Comparison of ENCODE assay signal across 15 cellular contexts in genomic region chr5:104385901-104386300, GRCh38.
A peak's percentile ranks its signal among the peaks of the same experiment; 100 is the strongest.
DNase-seq lines count a peak whose midpoint lies in the region; ATAC-seq and TF ChIP-seq lines count a peak whose summit lies in the region.
"Had no signal": no experiment of that assay in that cellular context is flagged by ENCODE, and none has a peak within 500 bp of the region (broad histone marks: within the 10 kb centered on the region; RNA-seq: fewer than 3 reads in every experiment).

No MANE protein-coding gene starts in this region.

- no peaks in the 10 kb centered on the region for H3K27me3 ChIP-seq in mesenchymal stem cell (ENCODE audit: control insufficient read depth in 1 of 2, insufficient read depth in 1 of 2, low read length in 2 of 2)
- no peaks in the 10 kb centered on the region for H3K27me3 ChIP-seq in smooth muscle cell (ENCODE audit: low read depth)
- H3K27me3 ChIP-seq in PC-3 (ENCODE audit: low read length) = no peaks in the 10 kb centered on the region
- H3K27me3 ChIP-seq: BE2C had no signal

- H3K18ac ChIP-seq in mesenchymal stem cell (ENCODE audit: low read depth in 1 of 2, low read length in 2 of 2) = no peak overlapping the region

- 71% methylated on average over 2 of the region's 3 CpGs for WGBS in mesenchymal stem cell
- WGBS in smooth muscle cell (ENCODE audit: low lambda C conversion rate) = 59% methylated on average over 3 of the region's 3 CpGs

- POLR2A ChIA-PET in PC-3 (lab: Charles Lee; ENCODE audit: unreplicated experiment) = no interaction called here

- H4K20me1 ChIP-seq in smooth muscle cell (ENCODE audit: low read depth) (no peaks in the 10 kb centered on the region), PC-3 (ENCODE audit: low read length) (no peaks in the 10 kb centered on the region)

- peak overlapping the region; percentile 28 for H3K27ac Mint-ChIP-seq in glutamatergic neuron (ENCODE audit: unreplicated experiment)
- H3K27ac Mint-ChIP-seq: CD8-positive, alpha-beta memory T cell; HFFc6 had no signal

- no peak overlapping the region for H2BK5ac ChIP-seq in mesenchymal stem cell (ENCODE audit: low read depth, low read length, poor library complexity, severe bottlenecking)

- no peaks in the 10 kb centered on the region for H3K36me3 ChIP-seq in mesenchymal stem cell (ENCODE audit: control insufficient read depth in 1 of 2, insufficient read depth in 2 of 2, low read depth in 1 of 2, low read length in 2 of 2)
- no peaks in the 10 kb centered on the region for H3K36me3 ChIP-seq in smooth muscle cell (ENCODE audit: low read depth)
- H3K36me3 ChIP-seq in PC-3 (ENCODE audit: low read depth, low read length) = no peaks in the 10 kb centered on the region
- H3K36me3 ChIP-seq: BE2C had no signal

- no peak overlapping the region for H3K27ac ChIP-seq in mesenchymal stem cell (ENCODE audit: low read length, poor library complexity, severe bottlenecking)
- no peak overlapping the region for H3K27ac ChIP-seq in smooth muscle cell (ENCODE audit: low read depth)
- no peak overlapping the region for H3K27ac ChIP-seq in PC-3 (ENCODE audit: low read length)

- no peak overlapping the region for H3K4ac ChIP-seq in mesenchymal stem cell (ENCODE audit: low read depth in 1 of 2, low read length in 2 of 2)

- no peaks in the 10 kb centered on the region for H3F3A ChIP-seq in smooth muscle cell (ENCODE audit: low read depth)
- H3F3A ChIP-seq in PC-3 (ENCODE audit: low read length, unreplicated experiment) = no peaks in the 10 kb centered on the region

- peaks cover 4% of the 10 kb centered on the region for H3K9me3 ChIP-seq in mesenchymal stem cell (ENCODE audit: control insufficient read depth, low read length)
- H3K9me3 ChIP-seq in smooth muscle cell (replicated peaks; ENCODE audit: low read depth) = no peaks in the 10 kb centered on the region
- no peaks in the 10 kb centered on the region for H3K9me3 ChIP-seq in PC-3 (ENCODE audit: low read length)
- H3K9me3 ChIP-seq: BE2C, Caco-2 had no signal

- intact Hi-C loops in PC-3 (cut with micrococcal nuclease) = no loop called here

- no peaks in the 10 kb centered on the region for H3K79me1 ChIP-seq in mesenchymal stem cell (replicated peaks; ENCODE audit: low read length, poor library complexity, severe bottlenecking)

- CTCF ChIA-PET in PC-3 (lab: Charles Lee) = no interaction called here

- H3K4me3 ChIP-seq in mesenchymal stem cell (ENCODE audit: insufficient read depth in 1 of 2, low read depth in 1 of 2, low read length in 2 of 2) (no peak overlapping the region), smooth muscle cell (no peak overlapping the region), PC-3 (ENCODE audit: low read length) (no peak overlapping the region)

- H3K23ac ChIP-seq in mesenchymal stem cell (ENCODE audit: low read length in 2 of 2) = no peak overlapping the region

- 0 out of 2 replicates have a peak, but pooled peaks cover 4% of the 10 kb centered on the region for H3K9me2 ChIP-seq in PC-3 (replicated peaks; ENCODE audit: low read length)

- DNase-seq in amniotic epithelial cell (ENCODE audit: low read depth) (peak; percentile 30), glutamatergic neuron (no peak), mesenchymal stem cell (peak; percentile 16), smooth muscle cell (lab: John Stamatoyannopoulos, UW; ENCODE audit: unreplicated experiment) (no peak), PC-3 (no peak), DMS114 treated with DMSO at 0.1 percent for 48 hours (lab: John Stamatoyannopoulos, UW; ENCODE audit: unreplicated experiment) (no peak), NCI-H226 (no peak)
- DNase-seq: BE2C; Caco-2; CD8-positive, alpha-beta memory T cell; DMS53; GF-D8; HCEC 1CT; HFFc6 had no signal

- H2AK5ac ChIP-seq in mesenchymal stem cell (ENCODE audit: low read length, severe bottlenecking) = no peak overlapping the region

- no peaks in the 10 kb centered on the region for H3K4me1 ChIP-seq in mesenchymal stem cell (ENCODE audit: control insufficient read depth, insufficient read depth, low read depth, low read length)
- no peaks in the 10 kb centered on the region for H3K4me1 ChIP-seq in smooth muscle cell (ENCODE audit: low read depth)
- no peaks in the 10 kb centered on the region for H3K4me1 ChIP-seq in PC-3 (ENCODE audit: insufficient read depth, low read length)
- H3K4me1 ChIP-seq: BE2C, Caco-2 had no signal

- H4K8ac ChIP-seq in mesenchymal stem cell (ENCODE audit: low read length) = no peak overlapping the region

- H3K79me2 ChIP-seq in smooth muscle cell (ENCODE audit: low read depth) (no peaks in the 10 kb centered on the region), PC-3 (ENCODE audit: low read length) (no peaks in the 10 kb centered on the region)

- H2BK12ac ChIP-seq in mesenchymal stem cell (ENCODE audit: low read length in 2 of 2) = no peak overlapping the region

- ATAC-seq in PC-3 (no peak), HG03280 (IDR thresholded peaks at IDR 0.05; ENCODE audit: unreplicated experiment) (no peak)

- H2BK120ac ChIP-seq in mesenchymal stem cell (ENCODE audit: low read depth, low read length) = no peak overlapping the region

- H2BK15ac ChIP-seq in mesenchymal stem cell (ENCODE audit: low read depth, poor library complexity, severe bottlenecking) = no peak overlapping the region

- H3K14ac ChIP-seq in mesenchymal stem cell (ENCODE audit: low read length in 2 of 2) = no peak overlapping the region

- H3K36me3 Mint-ChIP-seq in glutamatergic neuron (ENCODE audit: unreplicated experiment) = peaks cover 6% of the 10 kb centered on the region
- H3K36me3 Mint-ChIP-seq: CD8-positive, alpha-beta memory T cell had no signal

- TF ChIP-seq CTCF in glutamatergic neuron (IDR thresholded peaks at IDR 0.05; ENCODE audit: partially characterized antibody, unreplicated experiment) (no peak), smooth muscle cell (IDR thresholded peaks at IDR 0.05; ENCODE audit: borderline replicate concordance, insufficient read depth, poor library complexity, severe bottlenecking) (no peak), PC-3 (conservative IDR thresholded peaks at IDR 0.05; ENCODE audit: low read depth, low read length) (no peak)

- H3K4me2 ChIP-seq in mesenchymal stem cell (ENCODE audit: low read length, poor library complexity, severe bottlenecking) (no peak overlapping the region), smooth muscle cell (no peak overlapping the region), PC-3 (ENCODE audit: low read length) (no peak overlapping the region)

- H3K9me3 Mint-ChIP-seq in glutamatergic neuron (ENCODE audit: unreplicated experiment) = peaks cover 5% of the 10 kb centered on the region

- H4K91ac ChIP-seq in mesenchymal stem cell (ENCODE audit: low read length) = no peak overlapping the region

- H2AFZ ChIP-seq in mesenchymal stem cell (ENCODE audit: low read depth, low read length) (no peak overlapping the region), smooth muscle cell (ENCODE audit: low read depth) (peak overlapping the region; percentile 33), PC-3 (ENCODE audit: low read length) (no peak overlapping the region)

- H3K27me3 Mint-ChIP-seq in glutamatergic neuron (ENCODE audit: unreplicated experiment) = no peaks in the 10 kb centered on the region
- H3K27me3 Mint-ChIP-seq: CD8-positive, alpha-beta memory T cell had no signal

- BruUV-seq in PC-3 (replicated peaks; lab: Mats Ljungman, UMichigan) = no TSS peak

- peaks cover 14% of the 10 kb centered on the region for H3K4me1 Mint-ChIP-seq in glutamatergic neuron (ENCODE audit: low read depth, unreplicated experiment)
- H3K4me1 Mint-ChIP-seq: CD8-positive, alpha-beta memory T cell had no signal

- no peak overlapping the region for H3K9ac ChIP-seq in mesenchymal stem cell (ENCODE audit: low read length)
- H3K9ac ChIP-seq in smooth muscle cell (ENCODE audit: low read depth) = no peak overlapping the region
- H3K9ac ChIP-seq in PC-3 (ENCODE audit: low read length) = no peak overlapping the region

- no peak overlapping the region for H3K4me3 Mint-ChIP-seq in glutamatergic neuron (ENCODE audit: unreplicated experiment)
- H3K4me3 Mint-ChIP-seq: CD8-positive, alpha-beta memory T cell; HFFc6 had no signal

Comparison
In these comparisons a context has a peak if more than half of its experiments do, and no peak if none do; other contexts are left out.
1. DNase-seq: peak in amniotic epithelial cell (single experiment) and mesenchymal stem cell (single experiment); none in glutamatergic neuron (single experiment), smooth muscle cell (single experiment), PC-3 (single experiment), DMS114 treated with DMSO at 0.1 percent for 48 hours (single experiment) and NCI-H226 (single experiment).